8 cellular contexts compared by ENCODE assay signal in the genomic region with DNA sequence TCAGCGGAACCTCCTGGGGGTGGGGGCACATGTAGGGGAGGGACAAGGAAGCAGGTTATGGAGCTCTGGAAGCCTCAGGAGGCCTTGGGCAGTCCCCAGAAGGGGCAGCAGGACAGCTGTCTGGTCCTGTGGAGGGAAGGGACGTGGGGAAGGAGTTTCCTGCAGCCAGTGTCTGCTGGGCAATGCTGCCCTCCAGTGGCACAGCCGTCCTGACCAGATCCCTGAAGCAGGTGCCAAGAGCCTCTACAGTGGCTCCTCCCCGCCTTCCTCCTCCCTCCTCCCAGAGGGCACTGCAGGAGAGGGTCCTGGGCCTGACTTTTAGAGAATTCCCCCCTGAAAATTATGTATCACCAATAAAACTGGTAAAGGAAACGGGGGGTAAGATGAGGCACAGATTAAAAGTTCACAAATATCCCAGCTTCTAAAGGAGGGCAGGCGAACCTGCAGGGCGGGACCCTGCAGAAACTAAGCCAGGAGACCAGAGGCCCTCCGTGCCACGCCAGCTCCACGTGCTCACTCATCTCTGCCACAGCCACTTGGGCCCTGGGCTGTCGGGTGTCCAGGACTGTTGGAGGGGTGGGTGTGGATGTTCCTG.
A peak's percentile ranks its signal among the peaks of the same experiment; 100 is the strongest.
DNase-seq lines count a peak whose midpoint lies in the region; ATAC-seq, FAIRE-seq and TF ChIP-seq lines count a peak whose summit lies in the region.

No MANE protein-coding gene starts in this region.

- DNase-seq in SIG-M5 treated with dmso at 0.1 percent for 504 hours (lab: John Stamatoyannopoulos, UW; ENCODE audit: unreplicated experiment) (peak; percentile 4), SIG-M5 (lab: John Stamatoyannopoulos, UW) (no peak), NCI-H2029 (lab: John Stamatoyannopoulos, UW) (peak; percentile 59), astrocyte of the spinal cord (ENCODE audit: low read depth, low spot score) (peak; percentile 48), keratinocyte (ENCODE audit: low read depth, low spot score) (peak; percentile 25), urothelium cell line (ENCODE audit: low spot score) (peak; percentile 86), coronary artery (ENCODE audit: low spot score) (no peak)

- ATAC-seq in HG02588 (IDR thresholded peaks at IDR 0.05; ENCODE audit: unreplicated experiment), result no peak

- in situ Hi-C loops in astrocyte of the spinal cord (cut with HindIII; ENCODE audit: low sequenced_read_pairs), result loop anchor here (25.0 kb wide), 1 partner anchor 94 kb away; no protein-coding TSS in a partner anchor

- no peak overlapping the region for H3K4me3 ChIP-seq in astrocyte of the spinal cord (ENCODE audit: low read depth, low read length)
- no peak overlapping the region for H3K4me3 ChIP-seq in keratinocyte (ENCODE audit: control insufficient read depth in 2 of 3, extremely low read depth in 1 of 3, insufficient read depth in 2 of 3, low read depth in 1 of 3, low read length in 3 of 3)
- no peak overlapping the region for H3K4me3 ChIP-seq in coronary artery

- H3K36me3 ChIP-seq in keratinocyte (ENCODE audit: control insufficient read depth in 2 of 2, extremely low read depth in 1 of 2, insufficient read depth in 2 of 2, low read length in 2 of 2), result peaks cover 4% of the 10 kb centered on the region in 2 experiments

- H3K9me3 ChIP-seq in keratinocyte (ENCODE audit: control insufficient read depth, low read depth, low read length), result no peaks in the 10 kb centered on the region

- H3K4me2 ChIP-seq in keratinocyte (ENCODE audit: control insufficient read depth, extremely low read depth, insufficient read depth, low read depth, low read length), result no peak overlapping the region

- H3K27ac ChIP-seq in keratinocyte (ENCODE audit: control insufficient read depth, insufficient read depth, low read length) (no peak overlapping the region), coronary artery (no peak overlapping the region)

- H2AFZ ChIP-seq in keratinocyte (ENCODE audit: control insufficient read depth, low read length), result no peak overlapping the region

- no peaks in the 10 kb centered on the region for H4K20me1 ChIP-seq in keratinocyte (ENCODE audit: control insufficient read depth, extremely low read depth, insufficient read depth, low read length)

- no peaks in the 10 kb centered on the region for H3K79me2 ChIP-seq in keratinocyte (ENCODE audit: control insufficient read depth, insufficient read depth, low read length)

- TF ChIP-seq CTCF in astrocyte of the spinal cord (IDR thresholded peaks at IDR 0.05; ENCODE audit: low read depth, low read length) (peak; percentile 72), keratinocyte (optimal IDR thresholded peaks at IDR 0.05 in 1 of 3, IDR thresholded peaks at IDR 0.05 in 1 of 3, conservative IDR thresholded peaks at IDR 0.05 in 1 of 3; ENCODE audit: extremely low read depth in 1 of 3, insufficient read depth in 2 of 3, low read length in 3 of 3) (peak; percentile 68 to 94 (median 86)), coronary artery (IDR thresholded peaks at IDR 0.05) (no peak)

- no peaks in the 10 kb centered on the region for H3K27me3 ChIP-seq in keratinocyte (ENCODE audit: control insufficient read depth, extremely low read depth, insufficient read depth, low read length)

- dilution Hi-C loops in keratinocyte (cut with MboI; ENCODE audit: extremely low pct_ligation_motif_present, low sequenced_read_pairs), result no loop called here

- no peaks in the 10 kb centered on the region for H3K9me1 ChIP-seq in keratinocyte (ENCODE audit: control insufficient read depth, extremely low read depth, insufficient read depth, low read length)

- no peak overlapping the region for H3K9ac ChIP-seq in keratinocyte (ENCODE audit: control insufficient read depth, extremely low read depth, insufficient read depth, low read length)

- no peak for FAIRE-seq in keratinocyte (lab: Jason Lieb, UNC)
- peak; percentile 79 for FAIRE-seq in urothelium cell line (lab: Jason Lieb, UNC)

- H3K4me1 ChIP-seq in keratinocyte (ENCODE audit: control insufficient read depth, extremely low read depth, insufficient read depth, low read length), result peaks cover 2% of the 10 kb centered on the region

Comparison
In these comparisons a context has a peak if more than half of its experiments do, and no peak if none do; other contexts are left out.
1. DNase-seq: peak in SIG-M5 treated with dmso at 0.1 percent for 504 hours (single experiment), NCI-H2029 (single experiment), astrocyte of the spinal cord (single experiment), keratinocyte (single experiment) and urothelium cell line (single experiment); none in SIG-M5 (single experiment) and coronary artery (single experiment).